In the genomic region with DNA sequence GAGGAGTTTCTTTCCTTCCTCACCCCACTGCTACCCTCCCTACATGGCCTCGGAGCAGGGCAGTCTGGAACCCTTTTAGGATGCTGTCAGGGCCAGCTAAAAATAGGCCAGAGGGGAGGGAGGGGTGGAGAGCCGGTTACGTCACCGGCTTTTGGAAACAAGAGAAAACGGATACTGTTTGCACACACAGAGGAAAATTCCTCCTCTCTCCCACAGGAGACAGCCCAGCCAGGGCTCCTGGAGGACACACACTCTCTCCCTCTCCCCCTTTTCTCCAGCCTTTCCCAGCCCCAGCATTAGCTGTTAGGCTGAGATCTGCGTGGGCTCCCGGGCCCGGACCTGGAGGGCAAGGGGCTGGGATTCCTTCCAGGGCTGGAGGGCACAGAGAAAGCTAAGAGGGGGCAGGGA, we compare ENCODE assay signal across 8 cellular contexts. TPM values are rescaled to one million over a fixed set of nuclear protein-coding genes. Genes with fewer than 3 reads are reported as not detected.
DNase-seq lines count a peak whose midpoint lies in the region; ATAC-seq and TF ChIP-seq lines count a peak whose summit lies in the region.

No MANE protein-coding gene starts in this region.

- H3K36me3 ChIP-seq in heart right ventricle = peaks cover 0 to 36% (median 0%) of the 10 kb centered on the region in 9 donors

- peak; percentile 88 for DNase-seq in H4 (ENCODE audit: low spot score)
- DNase-seq in amniotic epithelial cell (ENCODE audit: low read depth) = peak; percentile 63
- peak; percentile 78 to 92 for DNase-seq in heart right ventricle
- peak; percentile 86 for DNase-seq in sciatic nerve (ENCODE audit: low spot score)
- DNase-seq in SW 1271 (lab: John Stamatoyannopoulos, UW) = no peak
- no peak for DNase-seq in activated CD4-positive, alpha-beta T cell treated with anti-CD3 and anti-CD28 coated beads for 4 hours

- TF ChIP-seq CTCF in heart right ventricle (IDR thresholded peaks at IDR 0.05) = peak in 1 of 9 donors; percentile 31

- intact Hi-C loops in heart right ventricle (cut with DNase I) (loop anchor here in 5 of 10 donors (2.0 to 5.0 kb wide), 3 partner anchors 32 to 35 kb away; partner anchors contain the start of gene IFFO2 (in 4 of the 5)), sciatic nerve (cut with DNase I) (no loop called here)

- 5 to 8% methylated on average over 8 of the region's 8 CpGs for WGBS in heart right ventricle, 2 donors

- H3K4me3 ChIP-seq in heart right ventricle = peak overlapping the region in 4 of 10 donors; percentile 16 to 26 (median 20)

- no peaks in the 10 kb centered on the region for H3K9me3 ChIP-seq in heart right ventricle

- H3K4me1 ChIP-seq in heart right ventricle = peaks cover 36 to 62% (median 51%) of the 10 kb centered on the region in 9 donors

- ATAC-seq in heart right ventricle (peak; percentile 83 to 90 (median 87)), sciatic nerve (peak; percentile 96), HG02885 (IDR thresholded peaks at IDR 0.05; ENCODE audit: poor library complexity, unreplicated experiment) (no peak), HG03108 (IDR thresholded peaks at IDR 0.05; ENCODE audit: unreplicated experiment) (no peak)

- H3K27me3 ChIP-seq in heart right ventricle = no peaks in the 10 kb centered on the region

- H3K27ac ChIP-seq in heart right ventricle = peak overlapping the region; percentile 68 to 97 (median 89)

RNA-seq across cellular contexts. Expression of gene ALDH4A1, which starts 20.0 kb away (rescaled TPM):
- 2.5 and 3.3 TPM in 2 replicates for total RNA-seq in H4 (2014; rRNA removed; shearing (Covaris generic))
- total RNA-seq in heart right ventricle (10 to 100 TPM; 18.5 to 60.8 (median 44.7) TPM), sciatic nerve (13.0 TPM)
- polyA plus RNA-seq in heart right ventricle = 10 to 100 TPM; 12.7 to 24.0 TPM

RNA-seq across cellular contexts. Expression of gene IFFO2, which starts 34.2 kb away (rescaled TPM):
- 3.5 and 4.4 TPM in 2 replicates for total RNA-seq in H4 (2014; rRNA removed; shearing (Covaris generic))
- total RNA-seq in heart right ventricle (1 to 10 TPM; 3.2 to 8.2 (median 4.7) TPM), sciatic nerve (5.4 TPM)
- 1 to 10 TPM; 2.2 to 2.3 TPM for polyA plus RNA-seq in heart right ventricle

Comparison
In these comparisons a context has a peak if more than half of its experiments do, and no peak if none do; other contexts are left out.
1. DNase-seq: peak in H4 (single experiment), amniotic epithelial cell (single experiment), heart right ventricle (2 of 2) and sciatic nerve (single experiment); none in SW 1271 (0 of 2) and activated CD4-positive, alpha-beta T cell treated with anti-CD3 and anti-CD28 coated beads for 4 hours (0 of 2).
2. ATAC-seq: peak in heart right ventricle (8 of 8) and sciatic nerve (single experiment); none in HG02885 (single experiment) and HG03108 (single experiment).